In genomic region chr9:96020822-96021615, GRCh38 we compare ENCODE assay signal across 8 cellular contexts.
DNase-seq lines count a peak whose midpoint lies in the region; FAIRE-seq and TF ChIP-seq lines count a peak whose summit lies in the region.

No MANE protein-coding gene starts in this region.

- no peaks in the 10 kb centered on the region for H3K36me3 ChIP-seq in brain microvascular endothelial cell (replicated peaks)
- H3K36me3 ChIP-seq in kidney (ENCODE audit: control insufficient read depth in 1 of 2, insufficient read depth in 2 of 2, low read length in 2 of 2) = peaks cover 3 to 8% of the 10 kb centered on the region in 2 donors

- peaks cover 47% of the 10 kb centered on the region for H3K27me3 ChIP-seq in brain microvascular endothelial cell (replicated peaks)

- DNase-seq in GM13976 (ENCODE audit: low spot score) (peak; percentile 64), SW480 (ENCODE audit: low spot score) (peak; percentile 40), brain microvascular endothelial cell (peak; percentile 8), kidney (peak; percentile 86), kidney glomerular epithelial cell (lab: John Stamatoyannopoulos, UW) (no peak), cerebellar nuclear complex (lab: John Stamatoyannopoulos, UW) (no peak), DMS114 treated with DMSO at 0.1 percent for 48 hours (lab: John Stamatoyannopoulos, UW; ENCODE audit: unreplicated experiment) (no peak)
- peak; percentile 54 to 63 for DNase-seq in stimulated activated CD4-positive, alpha-beta T cell treated with anti-CD3 and anti-CD28 coated beads, Interleukin-2, amount 100 ng/mL, for 24 hours

- intact Hi-C loops in kidney (cut with DNase I) = no loop called here

- in situ Hi-C loops in GM13976 (cut with MboI; ENCODE audit: low sequenced_read_pairs, unreplicated experiment) (no loop called here), brain microvascular endothelial cell (cut with HindIII; ENCODE audit: low pct_ligation_motif_present, low sequenced_read_pairs) (no loop called here)

- FAIRE-seq in kidney (lab: Jason Lieb, UNC) = no peak

- H3K27ac ChIP-seq in brain microvascular endothelial cell (no peak overlapping the region), kidney (ENCODE audit: low read depth in 2 of 2, low read length in 2 of 2) (peak overlapping the region; percentile 43 to 59)

- TF ChIP-seq CTCF in GM13976 (IDR thresholded peaks at IDR 0.05; ENCODE audit: borderline replicate concordance, control extremely low read depth, extremely low read depth, insufficient read depth, missing control alignments) = no peak
- TF ChIP-seq CTCF in brain microvascular endothelial cell (IDR thresholded peaks at IDR 0.05; ENCODE audit: low read depth, low read length, missing control alignments) = no peak
- no peak for TF ChIP-seq CTCF in kidney (IDR thresholded peaks at IDR 0.05; ENCODE audit: borderline replicate concordance, extremely low read depth, insufficient read depth)

- H3K9me3 ChIP-seq in kidney (ENCODE audit: control insufficient read depth in 1 of 2, low read length in 2 of 2) = no peaks in the 10 kb centered on the region

- peak overlapping the region; percentile 46 for H3K4me3 ChIP-seq in brain microvascular endothelial cell (ENCODE audit: low read depth, low read length)
- H3K4me3 ChIP-seq in kidney (ENCODE audit: low read length in 2 of 2) = peak overlapping the region; percentile 25 to 55

- peak overlapping the region; percentile 2 to 46 for H3K9ac ChIP-seq in kidney (ENCODE audit: low read length in 2 of 2)

- peaks cover 0 to 13% of the 10 kb centered on the region in 2 donors for H3K4me1 ChIP-seq in kidney (ENCODE audit: control insufficient read depth in 1 of 2, insufficient read depth in 1 of 2, low read depth in 1 of 2, low read length in 2 of 2)

Comparison
In these comparisons a context has a peak if more than half of its experiments do, and no peak if none do; other contexts are left out.
1. DNase-seq: peak in GM13976 (single experiment), SW480 (single experiment), brain microvascular endothelial cell (single experiment), kidney (single experiment) and stimulated activated CD4-positive, alpha-beta T cell treated with anti-CD3 and anti-CD28 coated beads, Interleukin-2, amount 100 ng/mL, for 24 hours (2 of 2); none in kidney glomerular epithelial cell (single experiment), cerebellar nuclear complex (0 of 2) and DMS114 treated with DMSO at 0.1 percent for 48 hours (single experiment).